ENCODE assay signal across 8 cellular contexts in genomic region chr7:140541513-140542192, GRCh38.
DNase-seq lines count a peak whose midpoint lies in the region; ATAC-seq and TF ChIP-seq lines count a peak whose summit lies in the region.

No MANE protein-coding gene starts in this region.

- peak overlapping the region; percentile 47 for H3K9ac ChIP-seq in ES-I3 (ENCODE audit: low read depth, low read length)

- no peaks in the 10 kb centered on the region for H3K27me3 ChIP-seq in lung (ENCODE audit: control insufficient read depth, insufficient read depth)

- H3K4me3 ChIP-seq in lung: no peak overlapping the region

- no peaks in the 10 kb centered on the region for H3K36me3 Mint-ChIP-seq in activated T-cell treated with anti-CD3 and anti-CD28 coated beads, Interleukin-2, amount 50 U/mL, for 4 hours (ENCODE audit: insufficient read depth)

- H3K4me3 Mint-ChIP-seq in activated T-cell treated with anti-CD3 and anti-CD28 coated beads, Interleukin-2, amount 50 U/mL, for 4 hours: no peak overlapping the region

- H3K4me1 Mint-ChIP-seq in activated T-cell treated with anti-CD3 and anti-CD28 coated beads, Interleukin-2, amount 50 U/mL, for 4 hours (ENCODE audit: low read depth): no peaks in the 10 kb centered on the region

- H3K36me3 ChIP-seq in ES-I3 (ENCODE audit: insufficient read depth, low read length) (no peaks in the 10 kb centered on the region), lung (ENCODE audit: control insufficient read depth in 2 of 2, insufficient read depth in 2 of 2, low read length in 2 of 2) (peaks cover 0 to 3% of the 10 kb centered on the region in 2 donors)

- 26 to 28% methylated on average over 17 of the region's 17 CpGs for WGBS in lung, 2 donors

- peaks cover 6% of the 10 kb centered on the region for H3K27me3 Mint-ChIP-seq in activated T-cell treated with anti-CD3 and anti-CD28 coated beads, Interleukin-2, amount 50 U/mL, for 4 hours (ENCODE audit: low read depth)

- DNase-seq in NCI-H446 treated with DMSO at 0.1 percent for 48 hours (lab: John Stamatoyannopoulos, UW) (peak; percentile 8), dedifferentiated amniotic fluid mesenchymal stem cell (ENCODE audit: extremely low spot score) (peak; percentile 65), lung (ENCODE audit: low spot score) (peak; percentile 44), erythroblast (lab: John Stamatoyannopoulos, UW) (no peak)
- no peak for DNase-seq in activated T-cell treated with anti-CD3 and anti-CD28 coated beads, Interleukin-2, amount 50 U/mL, for 4 hours
- DNase-seq in stimulated activated naive CD8-positive, alpha-beta T cell treated with anti-CD3 and anti-CD28 coated beads, Interleukin-15, Interleukin-2, amounts not matched to agents 100 U/mL and 50 U/mL, for 24 hours: no peak

- H3K9me3 ChIP-seq in ES-I3 (ENCODE audit: control insufficient read depth, insufficient read depth, low read length) (no peaks in the 10 kb centered on the region), lung (ENCODE audit: control insufficient read depth in 2 of 2, insufficient read depth in 1 of 2, low read length in 1 of 2) (no peaks in the 10 kb centered on the region)

- no peak for TF ChIP-seq CTCF in lung (IDR thresholded peaks at IDR 0.05; ENCODE audit: control extremely low read depth, extremely low read depth)

- H3K4me1 ChIP-seq in ES-I3 (ENCODE audit: insufficient read depth, low read length) (peaks cover 12% of the 10 kb centered on the region), lung (ENCODE audit: control insufficient read depth in 2 of 2, insufficient read depth in 2 of 2, low read length in 2 of 2) (peaks cover 0 to 4% of the 10 kb centered on the region in 2 donors)

- no peak for TF ChIP-seq POLR2A in erythroblast (IDR thresholded peaks at IDR 0.05; ENCODE audit: low read length)

- no peaks in the 10 kb centered on the region for H3K9me3 Mint-ChIP-seq in activated T-cell treated with anti-CD3 and anti-CD28 coated beads, Interleukin-2, amount 50 U/mL, for 4 hours

- H3K27ac ChIP-seq in lung (ENCODE audit: low read depth in 1 of 2, low read length in 1 of 2): peak overlapping the region in 1 of 2 donors; percentile 65

- ATAC-seq in lung (ENCODE audit: insufficient read depth, low FRiP score) (peak; percentile 24), GM19467 (IDR thresholded peaks at IDR 0.05; ENCODE audit: unreplicated experiment) (no peak)
- ATAC-seq in activated T-cell treated with anti-CD3 and anti-CD28 coated beads, Interleukin-2, amount 50 U/mL, for 4 hours: no peak
- no peak for ATAC-seq in stimulated activated naive CD8-positive, alpha-beta T cell treated with anti-CD3 and anti-CD28 coated beads, Interleukin-15, Interleukin-2, amounts not matched to agents 100 U/mL and 50 U/mL, for 24 hours

Comparison
In these comparisons a context has a peak if more than half of its experiments do, and no peak if none do; other contexts are left out.
1. DNase-seq: peak in NCI-H446 treated with DMSO at 0.1 percent for 48 hours (single experiment), dedifferentiated amniotic fluid mesenchymal stem cell (single experiment) and lung (single experiment); none in activated T-cell treated with anti-CD3 and anti-CD28 coated beads, Interleukin-2, amount 50 U/mL, for 4 hours (single experiment), stimulated activated naive CD8-positive, alpha-beta T cell treated with anti-CD3 and anti-CD28 coated beads, Interleukin-15, Interleukin-2, amounts not matched to agents 100 U/mL and 50 U/mL, for 24 hours (single experiment) and erythroblast (0 of 2).